In the genomic region with DNA sequence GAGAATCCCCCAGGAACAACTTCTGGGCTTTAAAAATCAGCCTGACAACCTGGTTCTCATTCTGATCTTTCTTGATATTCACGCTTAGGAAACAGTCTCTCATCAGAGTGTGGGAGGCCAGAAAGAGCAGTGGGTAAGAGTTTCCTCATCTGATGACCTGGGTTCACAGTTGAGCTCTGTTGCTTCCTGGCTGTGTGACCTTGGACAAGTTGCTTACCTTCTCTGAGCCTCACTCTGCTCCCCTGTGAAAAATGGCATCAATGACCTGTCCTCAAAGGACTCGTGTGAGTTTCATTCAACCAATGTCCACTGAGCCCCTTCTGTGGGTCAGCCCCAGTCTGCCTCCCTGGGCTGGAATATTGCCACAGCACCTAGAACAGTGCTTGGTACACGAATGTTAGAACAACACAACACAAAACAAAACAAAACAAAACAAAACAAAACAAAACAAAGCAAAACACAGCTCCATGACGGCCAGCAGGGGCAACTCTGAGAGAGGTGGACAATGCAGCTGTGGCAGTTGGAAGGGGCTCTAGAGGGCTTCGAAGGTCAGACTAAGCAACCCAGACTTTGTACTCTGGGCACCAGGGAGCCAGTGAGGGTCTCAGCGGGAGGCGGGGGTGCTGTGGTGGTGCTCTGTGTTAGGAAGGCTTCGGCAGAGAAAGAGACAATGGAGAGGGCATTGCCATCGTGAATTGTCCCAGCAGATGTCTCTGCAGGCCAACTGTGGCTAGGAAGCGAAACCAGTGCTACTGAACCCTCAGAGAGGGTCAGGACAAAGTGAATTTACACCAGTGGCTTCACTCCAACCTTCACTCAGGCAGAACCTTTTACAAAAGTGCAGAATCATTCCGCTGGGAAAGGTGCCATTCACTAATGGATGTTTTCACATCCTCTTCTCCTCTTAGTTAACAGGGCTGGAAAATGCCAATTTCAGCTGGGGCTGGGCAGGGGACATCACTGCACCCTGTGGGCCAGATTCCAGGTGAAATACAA, we compare ENCODE assay signal across 16 cellular contexts. TPM values are rescaled to one million over a fixed set of nuclear protein-coding genes. Genes with fewer than 3 reads are reported as not detected.
DNase-seq lines count a peak whose midpoint lies in the region; ATAC-seq and TF ChIP-seq lines count a peak whose summit lies in the region.
"Had no signal": no experiment of that assay in that cellular context is flagged by ENCODE, and none has a peak within 500 bp of the region (broad histone marks: within the 10 kb centered on the region; RNA-seq: fewer than 3 reads in every experiment).

No MANE protein-coding gene starts in this region.

- H3K4me1 ChIP-seq in foreskin keratinocyte: no peaks in the 10 kb centered on the region
- H3K4me1 ChIP-seq: SJCRH30 had no signal

- POLR2A ChIA-PET in CD4-positive, alpha-beta T cell (lab: Charles Lee): no interaction called here

- DNase-seq in C1 segment of cervical spinal cord (lab: John Stamatoyannopoulos, UW): peak in 10 of 14 donors; percentile 8 to 62 (median 40)
- peak; percentile 71 for DNase-seq in NCI-H187 treated with DMSO at 0.1 percent for 48 hours (lab: John Stamatoyannopoulos, UW)
- DNase-seq in medulla oblongata (ENCODE audit: extremely low spot score): peak; percentile 86
- no peak for DNase-seq in stimulated activated naive CD8-positive, alpha-beta T cell treated with anti-CD3 and anti-CD28 coated beads, Interleukin-15, amount 100 ng/mL, for 72 hours
- no peak for DNase-seq in CD4-positive, alpha-beta T cell
- DNase-seq in foreskin keratinocyte: no peak
- no peak for DNase-seq in RKO (ENCODE audit: low spot score)
- DNase-seq: activated CD4-positive, alpha-beta T cell treated with anti-CD3 and anti-CD28 coated beads for 4 hours; activated gamma-delta T cell; AML-193; foreskin fibroblast; NCI-H146 had no signal

- CTCF ChIA-PET in CD4-positive, alpha-beta T cell (lab: Charles Lee): no interaction called here

- intact Hi-C loops in CD4-positive, alpha-beta T cell (cut with DNase I, micrococcal nuclease): no loop called here

- H3K4me3 Mint-ChIP-seq in brain: peak overlapping the region in 1 of 5 experiments; percentile 7
- no peak overlapping the region for H3K4me3 Mint-ChIP-seq in stimulated activated naive CD8-positive, alpha-beta T cell treated with anti-CD3 and anti-CD28 coated beads, Interleukin-15, amount 100 ng/mL, for 72 hours
- no peak overlapping the region for H3K4me3 Mint-ChIP-seq in CD4-positive, alpha-beta T cell

- TF ChIP-seq CTCF in brain (conservative IDR thresholded peaks at IDR 0.05): no peak
- no peak for TF ChIP-seq CTCF in CD4-positive, alpha-beta T cell (IDR thresholded peaks at IDR 0.05)
- no peak for TF ChIP-seq CTCF in foreskin keratinocyte (conservative IDR thresholded peaks at IDR 0.05)

- peaks cover 25% of the 10 kb centered on the region for H3K4me1 Mint-ChIP-seq in brain
- H3K4me1 Mint-ChIP-seq in stimulated activated naive CD8-positive, alpha-beta T cell treated with anti-CD3 and anti-CD28 coated beads, Interleukin-15, amount 100 ng/mL, for 72 hours: no peaks in the 10 kb centered on the region
- no peaks in the 10 kb centered on the region for H3K4me1 Mint-ChIP-seq in CD4-positive, alpha-beta T cell (ENCODE audit: low read depth)

- no peaks in the 10 kb centered on the region for H3K9me3 ChIP-seq in CD4-positive, alpha-beta T cell (ENCODE audit: control insufficient read depth, low read length)
- H3K9me3 ChIP-seq: SJCRH30 had no signal

- peaks cover 5% of the 10 kb centered on the region for H3K27me3 Mint-ChIP-seq in brain
- no peaks in the 10 kb centered on the region for H3K27me3 Mint-ChIP-seq in stimulated activated naive CD8-positive, alpha-beta T cell treated with anti-CD3 and anti-CD28 coated beads, Interleukin-15, amount 100 ng/mL, for 72 hours
- H3K27me3 Mint-ChIP-seq in CD4-positive, alpha-beta T cell: no peaks in the 10 kb centered on the region

- no peaks in the 10 kb centered on the region for H3K36me3 Mint-ChIP-seq in brain
- H3K36me3 Mint-ChIP-seq in CD4-positive, alpha-beta T cell (ENCODE audit: low read depth): no peaks in the 10 kb centered on the region

- H3K27me3 ChIP-seq in CD4-positive, alpha-beta T cell (ENCODE audit: control insufficient read depth, insufficient read depth, low read length): no peaks in the 10 kb centered on the region
- no peaks in the 10 kb centered on the region for H3K27me3 ChIP-seq in foreskin keratinocyte

- peaks cover 0 to 4% (median 0%) of the 10 kb centered on the region in 5 experiments for H3K9me3 Mint-ChIP-seq in brain
- no peaks in the 10 kb centered on the region for H3K9me3 Mint-ChIP-seq in stimulated activated naive CD8-positive, alpha-beta T cell treated with anti-CD3 and anti-CD28 coated beads, Interleukin-15, amount 100 ng/mL, for 72 hours
- H3K9me3 Mint-ChIP-seq in CD4-positive, alpha-beta T cell: no peaks in the 10 kb centered on the region

- no peak overlapping the region for H3K27ac ChIP-seq in CD4-positive, alpha-beta T cell (ENCODE audit: low read depth, low read length)
- H3K27ac ChIP-seq in foreskin keratinocyte: no peak overlapping the region
- H3K27ac ChIP-seq: SJCRH30, skin epidermis had no signal

- ATAC-seq in stimulated activated naive CD8-positive, alpha-beta T cell treated with anti-CD3 and anti-CD28 coated beads, Interleukin-15, amount 100 ng/mL, for 72 hours: no peak
- no peak for ATAC-seq in CD4-positive, alpha-beta T cell (ENCODE audit: poor library complexity)
- ATAC-seq in foreskin keratinocyte: no peak

- H3K27ac Mint-ChIP-seq in brain: peak overlapping the region; percentile 24 to 89 (median 46)
- H3K27ac Mint-ChIP-seq in stimulated activated naive CD8-positive, alpha-beta T cell treated with anti-CD3 and anti-CD28 coated beads, Interleukin-15, amount 100 ng/mL, for 72 hours: peak overlapping the region in 1 of 2 donors; percentile 55
- no peak overlapping the region for H3K27ac Mint-ChIP-seq in CD4-positive, alpha-beta T cell

RNA-seq across cellular contexts. Expression of a gene that starts 14.3 kb away (rescaled TPM):
- polyA plus RNA-seq in brain (ENCODE audit: insufficient read depth, low read depth, low replicate concordance) (1.0 TPM), foreskin keratinocyte (not detected in 2 replicates)
- under 1 TPM; 0.16 to 0.20 TPM for total RNA-seq in CD4-positive, alpha-beta T cell
- not detected in 2 replicates for total RNA-seq in foreskin keratinocyte
- total RNA-seq: mesenteric fat pad, SJCRH30 had no signal

Comparison
In these comparisons a context has a peak if more than half of its experiments do, and no peak if none do; other contexts are left out.
1. DNase-seq: peak in C1 segment of cervical spinal cord (10 of 14), NCI-H187 treated with DMSO at 0.1 percent for 48 hours (single experiment) and medulla oblongata (single experiment); none in stimulated activated naive CD8-positive, alpha-beta T cell treated with anti-CD3 and anti-CD28 coated beads, Interleukin-15, amount 100 ng/mL, for 72 hours (0 of 2), CD4-positive, alpha-beta T cell (0 of 10), foreskin keratinocyte (0 of 2) and RKO (single experiment).